ENCODE assay signal across 35 cellular contexts in the genomic region with DNA sequence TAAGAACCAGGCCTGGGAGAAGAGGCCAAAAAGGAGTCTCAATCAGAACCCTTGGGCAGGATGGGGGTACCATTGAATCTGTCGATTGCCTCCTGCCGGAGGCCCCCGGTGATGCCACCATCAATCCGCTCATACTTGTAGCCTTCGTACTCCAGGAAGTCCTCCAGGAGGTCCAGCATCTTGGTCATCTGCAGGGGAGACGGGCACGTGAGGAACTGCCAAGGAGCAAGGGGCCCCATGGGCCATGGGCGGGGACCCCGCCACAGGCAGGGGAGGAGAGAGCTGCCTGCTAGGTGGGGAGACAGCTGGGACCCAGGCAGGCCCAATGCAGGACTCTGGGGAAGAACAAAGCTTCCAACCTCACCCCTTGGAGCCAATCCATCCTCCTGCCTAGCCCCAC. TPM values are rescaled to one million over a fixed set of nuclear protein-coding genes. Genes with fewer than 3 reads are reported as not detected.
"Had no signal": no experiment of that assay in that cellular context is flagged by ENCODE, and none has a peak within 500 bp of the region (broad histone marks: within the 10 kb centered on the region; RNA-seq: fewer than 3 reads in every experiment).

No MANE protein-coding gene starts in this region.

- H3K27ac ChIP-seq: body of pancreas, breast epithelium, VCaP had no signal

- DNase-seq: activated B cell treated with CpG ODN at 0.5 μM for 24 hours; activated CD4-positive, alpha-beta memory T cell treated with anti-CD3 and anti-CD28 coated beads for 36 hours; activated CD4-positive, alpha-beta T cell treated with anti-CD3 and anti-CD28 coated beads for 4 hours; activated CD4-positive, alpha-beta T cell treated with anti-CD3 and anti-CD28 coated beads, Interleukin-2, amount 50 U/mL, for 1 hour; activated CD4-positive, CD25-positive, alpha-beta regulatory T cell treated with anti-CD3 and anti-CD28 coated beads, Interleukin-2, amount 50 U/mL, for 72 hours; activated CD8-positive, alpha-beta memory T cell treated with anti-CD3 and anti-CD28 coated beads for 24 hours; activated CD8-positive, alpha-beta memory T cell treated with anti-CD3 and anti-CD28 coated beads, Interleukin-2, amount 10 ng/mL, durations not matched to agents 7 days and 5 days; activated CD8-positive, alpha-beta memory T cell treated with anti-CD3 and anti-CD28 coated beads, Interleukin-2, amount 50 U/mL, for 48 hours; activated effector memory CD4-positive, alpha-beta T cell treated with Interleukin-2 at 50 U/mL for 16 hours; activated naive CD4-positive, alpha-beta T cell treated with anti-CD3 and anti-CD28 coated beads, Interleukin-2, amount 10 ng/mL, durations not matched to agents 7 days and 5 days; activated T-cell treated with anti-CD3 and anti-CD28 coated beads, Interleukin-2, amount 50 U/mL, for 48 hours; amygdala; caudate nucleus; Kasumi-1; KG1; MG63; NCI-H1048; NCI-H1105 treated with DMSO at 0.1 percent for 48 hours; NCI-H1436; NCI-H1694; NCI-H1930; NCI-H2081 treated with DMSO at 0.1 percent for 48 hours; NCI-H226; NCI-H446 treated with DMSO at 0.1 percent for 48 hours; NCI-H524; SW 1271; T-helper 1 cell; T-helper 2 cell; T-helper 9 cell had no signal

- H3K9me3 ChIP-seq: body of pancreas had no signal

- H3K4me1 ChIP-seq: breast epithelium had no signal

- H3K27me3 ChIP-seq: body of pancreas, breast epithelium, MG63 had no signal

- FAIRE-seq: astrocyte had no signal

- H3K4me3 ChIP-seq: body of pancreas, breast epithelium, MG63 had no signal

- H3K36me3 ChIP-seq: breast epithelium, MG63 had no signal

- ATAC-seq: activated CD8-positive, alpha-beta memory T cell treated with anti-CD3 and anti-CD28 coated beads, Interleukin-2, amount 10 ng/mL, durations not matched to agents 7 days and 5 days; body of pancreas; Panc1 had no signal

RNA-seq across cellular contexts. Expression of a gene that starts 48.6 kb away (rescaled TPM):
- total RNA-seq: RPMI7951 had no signal
